10 cellular contexts compared by ENCODE assay signal in the genomic region with DNA sequence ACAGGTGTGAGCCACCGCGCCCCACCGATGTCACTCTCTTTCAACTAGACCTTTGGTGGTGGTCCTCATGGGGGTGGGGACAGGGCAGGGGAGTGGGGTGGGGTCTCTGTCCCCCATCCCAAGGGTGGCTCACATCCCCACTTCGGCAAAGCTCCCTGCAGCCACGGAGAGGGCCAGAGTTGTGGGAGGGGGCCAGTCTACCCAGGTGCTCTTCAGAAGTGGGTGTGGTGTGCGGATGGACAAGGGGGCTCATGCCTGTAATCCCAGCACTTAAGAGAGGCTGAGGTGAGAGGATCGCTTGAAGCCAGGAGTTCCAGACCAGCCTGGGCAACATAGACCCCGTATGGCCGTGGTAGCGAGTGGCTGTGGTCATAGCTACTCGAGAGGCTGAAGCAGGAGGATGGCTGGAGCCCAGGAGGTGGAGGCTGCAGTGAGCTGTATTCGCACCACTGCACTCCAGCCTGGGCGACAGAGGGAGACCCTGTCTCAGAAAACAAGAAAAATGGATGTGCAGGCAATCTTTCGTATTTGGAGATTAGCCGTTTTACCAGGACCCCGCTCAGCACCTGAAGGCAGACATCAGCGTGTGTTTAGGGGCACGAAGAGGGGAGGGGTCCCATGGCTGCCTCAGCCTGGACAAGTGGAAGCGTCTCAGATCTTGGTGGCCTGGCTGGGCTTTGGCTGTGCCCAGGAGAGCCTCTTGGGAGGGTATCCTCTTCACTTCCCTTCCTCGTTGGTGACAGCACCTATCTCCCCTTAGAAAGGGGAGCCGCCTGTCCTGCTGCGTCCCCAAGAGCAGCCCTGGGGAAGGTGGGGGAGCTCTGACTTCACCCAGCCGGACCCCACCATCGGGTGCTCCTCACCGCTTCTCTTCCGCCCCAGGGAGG. TPM values are rescaled to one million over a fixed set of nuclear protein-coding genes. Genes with fewer than 3 reads are reported as not detected.
A peak's percentile ranks its signal among the peaks of the same experiment; 100 is the strongest.
DNase-seq lines count a peak whose midpoint lies in the region; ATAC-seq, FAIRE-seq and TF ChIP-seq lines count a peak whose summit lies in the region.
"Had no signal": no experiment of that assay in that cellular context is flagged by ENCODE, and none has a peak within 500 bp of the region (broad histone marks: within the 10 kb centered on the region; RNA-seq: fewer than 3 reads in every experiment).

No MANE protein-coding gene starts in this region.

- H3K9me3 ChIP-seq in A549 (no peaks in the 10 kb centered on the region), HepG2 (ENCODE audit: low read length) (no peaks in the 10 kb centered on the region)

- POLR2A ChIA-PET in A549 (lab: Yijun Ruan, JAX) (interaction anchor here (1.8 kb wide), 1 partner anchor 12 kb away, joined by 4 read pairs; no protein-coding TSS in a partner anchor), HepG2 (lab: Yijun Ruan, JAX) (interaction anchor here (1.1 to 6.4 kb wide), 3 partner anchors 9 to 28 kb away, joined by 3 to 83 read pairs (median 4); a partner anchor contains a TSS)

- peak overlapping the region; percentile 72 for H3K4me3 Mint-ChIP-seq in activated T-helper 1 cell treated with anti-CD3 and anti-CD28 coated beads, Interleukin-12 subunit alpha, Interleukin-12 subunit beta, Interleukin-2, Interleukin-4 antibody, amounts not matched to agents 30 ng/mL and 10 ng/mL and 1 ng/mL, durations not matched to agents 14 hours and 24 hours and 36 hours

- H3K4me3 ChIP-seq in A549: no peak overlapping the region; the same call in 2 of the 3 replicates
- H3K4me3 ChIP-seq in GM06990 (replicated peaks; ENCODE audit: low read depth, low read length): peak overlapping the region; percentile 53
- H3K4me3 ChIP-seq in HepG2 (replicated peaks in 1 of 3; ENCODE audit: insufficient read depth in 1 of 3, low read depth in 2 of 3, low read length in 3 of 3): peak overlapping the region; percentile 40 to 70 (median 57); a peak in 4 of 6 replicates

- H2AFZ ChIP-seq in HepG2 (ENCODE audit: low read length): no peak overlapping the region

- H3K27ac ChIP-seq in A549 (peak overlapping the region in 1 of 2 experiments; percentile 90; a peak in 2 of 6 replicates), HepG2 (ENCODE audit: extremely low read length, insufficient read depth, low read length) (no peak overlapping the region)

- H3K36me3 Mint-ChIP-seq in activated T-helper 1 cell treated with anti-CD3 and anti-CD28 coated beads, Interleukin-12 subunit alpha, Interleukin-12 subunit beta, Interleukin-2, Interleukin-4 antibody, amounts not matched to agents 30 ng/mL and 10 ng/mL and 1 ng/mL, durations not matched to agents 14 hours and 24 hours and 36 hours (ENCODE audit: low read depth): peaks cover 17% of the 10 kb centered on the region

- FAIRE-seq in A549 (lab: Jason Lieb, UNC) (no peak), HepG2 (lab: Jason Lieb, UNC) (no peak)
- FAIRE-seq: endothelial cell of umbilical vein had no signal

- WGBS in A549 (ENCODE audit: missing lambda C conversion rate): 92% methylated on average over 14 of the region's 26 CpGs
- WGBS in HepG2 (ENCODE audit: low lambda C conversion rate): 63% methylated on average over 19 of the region's 26 CpGs

- peaks cover 7% of the 10 kb centered on the region for H3K36me3 ChIP-seq in GM06990 (ENCODE audit: control insufficient read depth, insufficient read depth, low read length)
- peaks cover 4 to 13% of the 10 kb centered on the region in 2 experiments; a peak in 3 of 5 replicates for H3K36me3 ChIP-seq in HepG2 (replicated peaks in 1 of 2; ENCODE audit: control insufficient read depth in 1 of 2, insufficient read depth in 2 of 2, low read length in 2 of 2)

- ATAC-seq in A549: no peak
- ATAC-seq in HepG2: no peak
- ATAC-seq in GM19328 (IDR thresholded peaks at IDR 0.05; ENCODE audit: unreplicated experiment): no peak
- no peak for ATAC-seq in GM18907 (IDR thresholded peaks at IDR 0.05; ENCODE audit: unreplicated experiment)
- ATAC-seq in activated CD4-positive, CD25-positive, alpha-beta regulatory T cell treated with anti-CD3 and anti-CD28 coated beads, Interleukin-2, amount 50 U/mL, for 24 hours: no peak

- no peaks in the 10 kb centered on the region; the same call in none of the 2 replicates for H3K27me3 ChIP-seq in GM06990 (replicated peaks; ENCODE audit: control insufficient read depth, insufficient read depth, low read length)
- no peaks in the 10 kb centered on the region; a peak in 1 of 5 replicates for H3K27me3 ChIP-seq in HepG2 (ENCODE audit: control insufficient read depth in 1 of 2, insufficient read depth in 2 of 2, low read length in 2 of 2)

- peaks cover 13% of the 10 kb centered on the region for H3K4me1 ChIP-seq in A549
- peaks cover 33% of the 10 kb centered on the region for H3K4me1 ChIP-seq in HepG2 (ENCODE audit: insufficient read depth, low read length)

- H3K9ac ChIP-seq in HepG2 (ENCODE audit: insufficient read depth, low read depth, low read length): peak overlapping the region; percentile 52

- H4K20me1 ChIP-seq in HepG2 (ENCODE audit: insufficient read depth, low read length): no peaks in the 10 kb centered on the region

- TF ChIP-seq POLR2A in A549 (IDR thresholded peaks at IDR 0.05; ENCODE audit: low read length) (no peak), HepG2 (IDR thresholded peaks at IDR 0.05; ENCODE audit: insufficient read depth in 1 of 2, low read depth in 2 of 2, low read length in 2 of 2) (0 out of 4 replicates have a peak, but pooled peaks of 1 of the 2 experiments have one; percentile 29)

- in situ Hi-C loops in HepG2 (cut with HindIII; ENCODE audit: extremely low pct_ligation_motif_present, low pct_unique_long_range_greater_than_20kb): no loop called here

- peaks cover 15% of the 10 kb centered on the region for H3K27me3 Mint-ChIP-seq in activated T-helper 1 cell treated with anti-CD3 and anti-CD28 coated beads, Interleukin-12 subunit alpha, Interleukin-12 subunit beta, Interleukin-2, Interleukin-4 antibody, amounts not matched to agents 30 ng/mL and 10 ng/mL and 1 ng/mL, durations not matched to agents 14 hours and 24 hours and 36 hours (ENCODE audit: insufficient read depth)

- H3K4me2 ChIP-seq in A549: peak overlapping the region; percentile 87
- peak overlapping the region; percentile 89 for H3K4me2 ChIP-seq in HepG2 (ENCODE audit: low read depth, low read length)

- peaks cover 10% of the 10 kb centered on the region for H3K4me1 Mint-ChIP-seq in activated T-helper 1 cell treated with anti-CD3 and anti-CD28 coated beads, Interleukin-12 subunit alpha, Interleukin-12 subunit beta, Interleukin-2, Interleukin-4 antibody, amounts not matched to agents 30 ng/mL and 10 ng/mL and 1 ng/mL, durations not matched to agents 14 hours and 24 hours and 36 hours (ENCODE audit: low read depth)

- no TSS peak for BruUV-seq in HepG2 (replicated peaks; lab: Mats Ljungman, UMichigan)

- no peak for DNase-seq in A549 (ENCODE audit: low read depth in 1 of 2, low spot score in 1 of 2)
- DNase-seq in GM06990 (ENCODE audit: extremely low read depth, insufficient read length): no peak
- no peak for DNase-seq in activated T-helper 1 cell treated with anti-CD3 and anti-CD28 coated beads, Interleukin-12 subunit alpha, Interleukin-12 subunit beta, Interleukin-2, Interleukin-4 antibody, amounts not matched to agents 30 ng/mL and 10 ng/mL and 1 ng/mL, durations not matched to agents 14 hours and 24 hours and 36 hours (ENCODE audit: low spot score)
- DNase-seq in HepG2 (ENCODE audit: low spot score): no peak
- DNase-seq in KG1 (lab: John Stamatoyannopoulos, UW): no peak
- DNase-seq: NCI-H187 had no signal

- H3K79me2 ChIP-seq in HepG2 (ENCODE audit: insufficient read depth, low read length): no peaks in the 10 kb centered on the region

- peak overlapping the region; percentile 58 for H3K27ac Mint-ChIP-seq in activated T-helper 1 cell treated with anti-CD3 and anti-CD28 coated beads, Interleukin-12 subunit alpha, Interleukin-12 subunit beta, Interleukin-2, Interleukin-4 antibody, amounts not matched to agents 30 ng/mL and 10 ng/mL and 1 ng/mL, durations not matched to agents 14 hours and 24 hours and 36 hours

- no peaks in the 10 kb centered on the region for H3K9me3 Mint-ChIP-seq in activated T-helper 1 cell treated with anti-CD3 and anti-CD28 coated beads, Interleukin-12 subunit alpha, Interleukin-12 subunit beta, Interleukin-2, Interleukin-4 antibody, amounts not matched to agents 30 ng/mL and 10 ng/mL and 1 ng/mL, durations not matched to agents 14 hours and 24 hours and 36 hours

- TF ChIP-seq EP300 in A549 (IDR thresholded peaks at IDR 0.05) (no peak), HepG2 (IDR thresholded peaks at IDR 0.05; ENCODE audit: low read depth in 2 of 2, low read length in 2 of 2) (no peak), HepG2 (CRISPR knock-in tag; IDR thresholded peaks at IDR 0.05; ENCODE audit: borderline replicate concordance) (no peak)

- CTCF ChIA-PET in A549 (lab: Yijun Ruan, JAX) (interaction anchor here (0.6 to 2.3 kb wide), 5 partner anchors 9 to 61 kb away, joined by 3 to 7 read pairs (median 3); a partner anchor contains a TSS), HepG2 (lab: Yijun Ruan, JAX; ENCODE audit: low intra/inter-chr PET ratio, low total read pairs) (no interaction called here)

- TF ChIP-seq RAD21 in A549 (conservative IDR thresholded peaks at IDR 0.05 in 1 of 2, IDR thresholded peaks at IDR 0.05 in 1 of 2) (no peak), HepG2 (CRISPR knock-in tag; IDR thresholded peaks at IDR 0.05) (no peak)

- TF ChIP-seq CTCF in A549 (IDR thresholded peaks at IDR 0.05): no peak
- no peak for TF ChIP-seq CTCF in GM06990 (IDR thresholded peaks at IDR 0.05; ENCODE audit: insufficient read depth, low read length, poor library complexity, severe bottlenecking)
- TF ChIP-seq CTCF in HepG2 (CRISPR knock-in tag; IDR thresholded peaks at IDR 0.05): no peak

- intact Hi-C loops in activated T-helper 1 cell treated with anti-CD3 and anti-CD28 coated beads, Interleukin-12 subunit alpha, Interleukin-12 subunit beta, Interleukin-2, Interleukin-4 antibody, amounts not matched to agents 30 ng/mL and 10 ng/mL and 1 ng/mL, durations not matched to agents 14 hours and 24 hours and 36 hours (cut with micrococcal nuclease): no loop called here
- intact Hi-C loops in HepG2 (cut with micrococcal nuclease; ENCODE audit: unreplicated experiment): no loop called here

RNA-seq across cellular contexts. Expression of a gene that starts 0.9 kb away (rescaled TPM):
- polyA plus RNA-seq in A549 (2011; rRNA removed) (0.21 and 0.40 TPM in 2 replicates), A549 (2017; fragmentation: RNase III; extraction: RNeasy Plus Mini Kit Qiagen cat#74134 plus additional on column Dnase treatment) (0.70 to 1.4 TPM (median 1.2 TPM) in 3 replicates), HepG2 (2011; rRNA removed) (0.14 and 0.20 TPM in 2 replicates)
- polyA plus RNA-seq in A549 (2012; cell fraction: cytosol; rRNA removed): 1.2 and 2.0 TPM in 2 replicates
- 1.2 and 3.0 TPM in 2 replicates for polyA plus RNA-seq in A549 (2012; cell fraction: nucleus; rRNA removed)
- 0.39 TPM in 1 of 2 replicates, not detected in the other for polyA minus RNA-seq in A549 (2011; rRNA and poly(A)+ RNA removed)
- 6.9 and 7.5 TPM in 2 replicates for total RNA-seq in activated T-helper 1 cell treated with anti-CD3 and anti-CD28 coated beads, Interleukin-12 subunit alpha, Interleukin-12 subunit beta, Interleukin-2, Interleukin-4 antibody, amounts not matched to agents 30 ng/mL and 10 ng/mL and 1 ng/mL, durations not matched to agents 14 hours and 24 hours and 36 hours
- total RNA-seq in HepG2 (2016; rRNA removed; fragmentation: Illumina TruSeq; extraction: Trizol): 0.83 and 1.0 TPM in 2 replicates
- total RNA-seq in HepG2 (2016; cell fraction: cytosol; rRNA removed; fragmentation: Illumina TruSeq; extraction: Trizol; ENCODE audit: low read depth): 3.2 and 3.7 TPM in 2 replicates
- total RNA-seq in HepG2 (2016; cell fraction: insoluble cytoplasmic fraction; rRNA removed; fragmentation: Illumina TruSeq; extraction: Trizol): 0.56 and 1.1 TPM in 2 replicates
- 1.6 and 2.1 TPM in 2 replicates for total RNA-seq in HepG2 (2016; cell fraction: membrane; rRNA removed; fragmentation: Illumina TruSeq; extraction: Trizol)
- total RNA-seq in HepG2 (2016; cell fraction: nucleus; rRNA removed; fragmentation: Illumina TruSeq; extraction: Trizol): 0.81 TPM in 1 of 2 replicates, not detected in the other
- polyA plus RNA-seq in HepG2 (2011; cell fraction: cytosol; rRNA removed): 0.25 and 0.55 TPM in 2 replicates
- polyA plus RNA-seq in HepG2 (2011; cell fraction: nucleus; rRNA removed): 1.0 and 1.6 TPM in 2 replicates
- polyA plus RNA-seq in HepG2 (2012): 0.25 and 0.69 TPM in 2 replicates
- polyA plus RNA-seq in HepG2 (2016; cell fraction: cytosol; fragmentation: Illumina TruSeq; extraction: Trizol; ENCODE audit: low read depth): 7.2 and 8.1 TPM in 2 replicates
- 0.49 and 1.4 TPM in 2 replicates for polyA plus RNA-seq in HepG2 (2016; cell fraction: insoluble cytoplasmic fraction; fragmentation: Illumina TruSeq; extraction: Trizol; ENCODE audit: low read depth)
- polyA plus RNA-seq in HepG2 (2016; cell fraction: membrane; fragmentation: Illumina TruSeq; extraction: Trizol; ENCODE audit: low read depth): 4.1 and 4.2 TPM in 2 replicates
- 0.90 and 1.3 TPM in 2 replicates for polyA plus RNA-seq in HepG2 (2016; cell fraction: nucleus; fragmentation: Illumina TruSeq; extraction: Trizol; ENCODE audit: insufficient read depth, low read depth)
- 0.30 and 1.5 TPM in 2 replicates for polyA minus RNA-seq in HepG2 (2011; rRNA and poly(A)+ RNA removed; ENCODE audit: low replicate concordance)
- polyA minus RNA-seq in HepG2 (2011; cell fraction: cytosol; rRNA and poly(A)+ RNA removed): not detected in 2 replicates
- polyA minus RNA-seq in HepG2 (2011; cell fraction: nucleus; rRNA and poly(A)+ RNA removed): not detected in 2 replicates
- total RNA-seq: endothelial cell of umbilical vein had no signal

RNA-seq across cellular contexts. Expression of a gene that starts 4.6 kb away (rescaled TPM):
- polyA plus RNA-seq in A549 (2011; rRNA removed) (8.8 and 9.2 TPM in 2 replicates), A549 (2017; fragmentation: RNase III; extraction: RNeasy Plus Mini Kit Qiagen cat#74134 plus additional on column Dnase treatment) (13.4 to 13.8 TPM (median 13.8 TPM) in 3 replicates), HepG2 (2011; rRNA removed) (12.7 and 14.9 TPM in 2 replicates)
- 17.1 and 22.8 TPM in 2 replicates for polyA plus RNA-seq in A549 (2012; cell fraction: cytosol; rRNA removed)
- 20.9 and 24.4 TPM in 2 replicates for polyA plus RNA-seq in A549 (2012; cell fraction: nucleus; rRNA removed)
- 8.2 and 10.5 TPM in 2 replicates for polyA minus RNA-seq in A549 (2011; rRNA and poly(A)+ RNA removed)
- total RNA-seq in activated T-helper 1 cell treated with anti-CD3 and anti-CD28 coated beads, Interleukin-12 subunit alpha, Interleukin-12 subunit beta, Interleukin-2, Interleukin-4 antibody, amounts not matched to agents 30 ng/mL and 10 ng/mL and 1 ng/mL, durations not matched to agents 14 hours and 24 hours and 36 hours: 21.3 and 22.4 TPM in 2 replicates
- 9.5 and 10.2 TPM in 2 replicates for total RNA-seq in HepG2 (2016; rRNA removed; fragmentation: Illumina TruSeq; extraction: Trizol)
- total RNA-seq in HepG2 (2016; cell fraction: cytosol; rRNA removed; fragmentation: Illumina TruSeq; extraction: Trizol; ENCODE audit: low read depth): 3.3 and 4.0 TPM in 2 replicates
- total RNA-seq in HepG2 (2016; cell fraction: insoluble cytoplasmic fraction; rRNA removed; fragmentation: Illumina TruSeq; extraction: Trizol): 8.2 and 10.9 TPM in 2 replicates
- total RNA-seq in HepG2 (2016; cell fraction: membrane; rRNA removed; fragmentation: Illumina TruSeq; extraction: Trizol): 6.9 and 7.4 TPM in 2 replicates
- total RNA-seq in HepG2 (2016; cell fraction: nucleus; rRNA removed; fragmentation: Illumina TruSeq; extraction: Trizol): 3.7 and 5.2 TPM in 2 replicates
- polyA plus RNA-seq in HepG2 (2011; cell fraction: cytosol; rRNA removed): 8.4 and 15.7 TPM in 2 replicates
- 12.8 and 13.8 TPM in 2 replicates for polyA plus RNA-seq in HepG2 (2011; cell fraction: nucleus; rRNA removed)
- 11.7 and 16.4 TPM in 2 replicates for polyA plus RNA-seq in HepG2 (2012)
- 3.7 and 4.1 TPM in 2 replicates for polyA plus RNA-seq in HepG2 (2016; cell fraction: cytosol; fragmentation: Illumina TruSeq; extraction: Trizol; ENCODE audit: low read depth)
- polyA plus RNA-seq in HepG2 (2016; cell fraction: insoluble cytoplasmic fraction; fragmentation: Illumina TruSeq; extraction: Trizol; ENCODE audit: low read depth): 11.2 and 15.9 TPM in 2 replicates
- 6.9 and 8.4 TPM in 2 replicates for polyA plus RNA-seq in HepG2 (2016; cell fraction: membrane; fragmentation: Illumina TruSeq; extraction: Trizol; ENCODE audit: low read depth)
- polyA plus RNA-seq in HepG2 (2016; cell fraction: nucleus; fragmentation: Illumina TruSeq; extraction: Trizol; ENCODE audit: insufficient read depth, low read depth): 13.1 and 13.7 TPM in 2 replicates
- 8.5 and 12.6 TPM in 2 replicates for polyA minus RNA-seq in HepG2 (2011; rRNA and poly(A)+ RNA removed; ENCODE audit: low replicate concordance)
- polyA minus RNA-seq in HepG2 (2011; cell fraction: cytosol; rRNA and poly(A)+ RNA removed): 7.2 and 7.8 TPM in 2 replicates
- 1.7 and 4.4 TPM in 2 replicates for polyA minus RNA-seq in HepG2 (2011; cell fraction: nucleus; rRNA and poly(A)+ RNA removed)

RNA-seq across cellular contexts. Expression of a gene that starts 10.4 kb away (rescaled TPM):
- polyA plus RNA-seq in A549 (2011; rRNA removed) (0.79 and 1.2 TPM in 2 replicates), A549 (2017; fragmentation: RNase III; extraction: RNeasy Plus Mini Kit Qiagen cat#74134 plus additional on column Dnase treatment) (7.9 to 10.7 TPM (median 9.9 TPM) in 3 replicates), HepG2 (2011; rRNA removed) (0.12 TPM in 1 of 2 replicates, not detected in the other)
- 10.8 and 16.5 TPM in 2 replicates for polyA plus RNA-seq in A549 (2012; cell fraction: cytosol; rRNA removed)
- polyA plus RNA-seq in A549 (2012; cell fraction: nucleus; rRNA removed): 11.0 and 16.2 TPM in 2 replicates
- polyA minus RNA-seq in A549 (2011; rRNA and poly(A)+ RNA removed): 0.33 and 0.78 TPM in 2 replicates
- 1.9 and 2.6 TPM in 2 replicates for total RNA-seq in activated T-helper 1 cell treated with anti-CD3 and anti-CD28 coated beads, Interleukin-12 subunit alpha, Interleukin-12 subunit beta, Interleukin-2, Interleukin-4 antibody, amounts not matched to agents 30 ng/mL and 10 ng/mL and 1 ng/mL, durations not matched to agents 14 hours and 24 hours and 36 hours
- total RNA-seq in HepG2 (2016; rRNA removed; fragmentation: Illumina TruSeq; extraction: Trizol): 0.11 and 0.36 TPM in 2 replicates
- total RNA-seq in HepG2 (2016; cell fraction: cytosol; rRNA removed; fragmentation: Illumina TruSeq; extraction: Trizol; ENCODE audit: low read depth): 0.35 and 0.71 TPM in 2 replicates
- total RNA-seq in HepG2 (2016; cell fraction: insoluble cytoplasmic fraction; rRNA removed; fragmentation: Illumina TruSeq; extraction: Trizol): 0.15 and 0.26 TPM in 2 replicates
- 0.71 and 0.83 TPM in 2 replicates for total RNA-seq in HepG2 (2016; cell fraction: membrane; rRNA removed; fragmentation: Illumina TruSeq; extraction: Trizol)
- not detected in 2 replicates for total RNA-seq in HepG2 (2016; cell fraction: nucleus; rRNA removed; fragmentation: Illumina TruSeq; extraction: Trizol)
- polyA plus RNA-seq in HepG2 (2011; cell fraction: cytosol; rRNA removed): 0.09 and 0.27 TPM in 2 replicates
- polyA plus RNA-seq in HepG2 (2011; cell fraction: nucleus; rRNA removed): 0.13 and 0.17 TPM in 2 replicates
- not detected in 2 replicates for polyA plus RNA-seq in HepG2 (2012)
- polyA plus RNA-seq in HepG2 (2016; cell fraction: cytosol; fragmentation: Illumina TruSeq; extraction: Trizol; ENCODE audit: low read depth): 4.0 and 4.4 TPM in 2 replicates
- 1.2 and 1.6 TPM in 2 replicates for polyA plus RNA-seq in HepG2 (2016; cell fraction: insoluble cytoplasmic fraction; fragmentation: Illumina TruSeq; extraction: Trizol; ENCODE audit: low read depth)
- polyA plus RNA-seq in HepG2 (2016; cell fraction: membrane; fragmentation: Illumina TruSeq; extraction: Trizol; ENCODE audit: low read depth): 3.9 and 4.4 TPM in 2 replicates
- 0.75 and 1.4 TPM in 2 replicates for polyA plus RNA-seq in HepG2 (2016; cell fraction: nucleus; fragmentation: Illumina TruSeq; extraction: Trizol; ENCODE audit: insufficient read depth, low read depth)
- 0.12 and 1.4 TPM in 2 replicates for polyA minus RNA-seq in HepG2 (2011; rRNA and poly(A)+ RNA removed; ENCODE audit: low replicate concordance)
- polyA minus RNA-seq in HepG2 (2011; cell fraction: cytosol; rRNA and poly(A)+ RNA removed): 0.62 TPM in 1 of 2 replicates, not detected in the other
- 0.39 TPM in 1 of 2 replicates, not detected in the other for polyA minus RNA-seq in HepG2 (2011; cell fraction: nucleus; rRNA and poly(A)+ RNA removed)

RNA-seq across cellular contexts. Expression of a gene that starts 11.8 kb away (rescaled TPM):
- polyA plus RNA-seq in A549 (2011; rRNA removed) (5.5 TPM in 2 replicates), A549 (2017; fragmentation: RNase III; extraction: RNeasy Plus Mini Kit Qiagen cat#74134 plus additional on column Dnase treatment) (17.4 to 19.4 TPM (median 19.3 TPM) in 3 replicates), HepG2 (2011; rRNA removed) (9.0 and 14.8 TPM in 2 replicates)
- polyA plus RNA-seq in A549 (2012; cell fraction: cytosol; rRNA removed): 9.3 and 12.9 TPM in 2 replicates
- polyA plus RNA-seq in A549 (2012; cell fraction: nucleus; rRNA removed): 37.3 and 41.7 TPM in 2 replicates
- 6.1 and 9.4 TPM in 2 replicates for polyA minus RNA-seq in A549 (2011; rRNA and poly(A)+ RNA removed)
- total RNA-seq in activated T-helper 1 cell treated with anti-CD3 and anti-CD28 coated beads, Interleukin-12 subunit alpha, Interleukin-12 subunit beta, Interleukin-2, Interleukin-4 antibody, amounts not matched to agents 30 ng/mL and 10 ng/mL and 1 ng/mL, durations not matched to agents 14 hours and 24 hours and 36 hours: 47.6 and 51.9 TPM in 2 replicates
- total RNA-seq in HepG2 (2016; rRNA removed; fragmentation: Illumina TruSeq; extraction: Trizol): 8.7 and 10.8 TPM in 2 replicates
- 3.9 and 4.1 TPM in 2 replicates for total RNA-seq in HepG2 (2016; cell fraction: cytosol; rRNA removed; fragmentation: Illumina TruSeq; extraction: Trizol; ENCODE audit: low read depth)
- 7.6 and 11.7 TPM in 2 replicates for total RNA-seq in HepG2 (2016; cell fraction: insoluble cytoplasmic fraction; rRNA removed; fragmentation: Illumina TruSeq; extraction: Trizol)
- 11.5 and 13.1 TPM in 2 replicates for total RNA-seq in HepG2 (2016; cell fraction: membrane; rRNA removed; fragmentation: Illumina TruSeq; extraction: Trizol)
- 8.3 and 8.5 TPM in 2 replicates for total RNA-seq in HepG2 (2016; cell fraction: nucleus; rRNA removed; fragmentation: Illumina TruSeq; extraction: Trizol)
- 8.8 and 11.2 TPM in 2 replicates for polyA plus RNA-seq in HepG2 (2011; cell fraction: cytosol; rRNA removed)
- 42.0 and 50.6 TPM in 2 replicates for polyA plus RNA-seq in HepG2 (2011; cell fraction: nucleus; rRNA removed)
- polyA plus RNA-seq in HepG2 (2012): 17.3 and 19.9 TPM in 2 replicates
- 3.9 and 4.4 TPM in 2 replicates for polyA plus RNA-seq in HepG2 (2016; cell fraction: cytosol; fragmentation: Illumina TruSeq; extraction: Trizol; ENCODE audit: low read depth)
- polyA plus RNA-seq in HepG2 (2016; cell fraction: insoluble cytoplasmic fraction; fragmentation: Illumina TruSeq; extraction: Trizol; ENCODE audit: low read depth): 10.5 and 15.1 TPM in 2 replicates
- 8.5 and 10.6 TPM in 2 replicates for polyA plus RNA-seq in HepG2 (2016; cell fraction: membrane; fragmentation: Illumina TruSeq; extraction: Trizol; ENCODE audit: low read depth)
- polyA plus RNA-seq in HepG2 (2016; cell fraction: nucleus; fragmentation: Illumina TruSeq; extraction: Trizol; ENCODE audit: insufficient read depth, low read depth): 25.7 and 31.5 TPM in 2 replicates
- 17.6 and 23.5 TPM in 2 replicates for polyA minus RNA-seq in HepG2 (2011; rRNA and poly(A)+ RNA removed; ENCODE audit: low replicate concordance)
- 10.0 and 13.0 TPM in 2 replicates for polyA minus RNA-seq in HepG2 (2011; cell fraction: cytosol; rRNA and poly(A)+ RNA removed)
- 11.2 and 11.7 TPM in 2 replicates for polyA minus RNA-seq in HepG2 (2011; cell fraction: nucleus; rRNA and poly(A)+ RNA removed)

RNA-seq across cellular contexts. Expression of a gene that starts 27.2 kb away (rescaled TPM):
- polyA plus RNA-seq in A549 (2011; rRNA removed) (4.0 and 5.3 TPM in 2 replicates), A549 (2017; fragmentation: RNase III; extraction: RNeasy Plus Mini Kit Qiagen cat#74134 plus additional on column Dnase treatment) (3.7 to 4.8 TPM (median 4.4 TPM) in 3 replicates), HepG2 (2011; rRNA removed) (10.3 and 14.6 TPM in 2 replicates)
- 2.4 and 4.0 TPM in 2 replicates for polyA plus RNA-seq in A549 (2012; cell fraction: cytosol; rRNA removed)
- 6.3 and 7.2 TPM in 2 replicates for polyA plus RNA-seq in A549 (2012; cell fraction: nucleus; rRNA removed)
- polyA minus RNA-seq in A549 (2011; rRNA and poly(A)+ RNA removed): 3.5 and 6.8 TPM in 2 replicates
- total RNA-seq in activated T-helper 1 cell treated with anti-CD3 and anti-CD28 coated beads, Interleukin-12 subunit alpha, Interleukin-12 subunit beta, Interleukin-2, Interleukin-4 antibody, amounts not matched to agents 30 ng/mL and 10 ng/mL and 1 ng/mL, durations not matched to agents 14 hours and 24 hours and 36 hours: not detected in 2 replicates
- total RNA-seq in HepG2 (2016; rRNA removed; fragmentation: Illumina TruSeq; extraction: Trizol): 4.0 and 8.0 TPM in 2 replicates
- 0.97 and 1.0 TPM in 2 replicates for total RNA-seq in HepG2 (2016; cell fraction: cytosol; rRNA removed; fragmentation: Illumina TruSeq; extraction: Trizol; ENCODE audit: low read depth)
- total RNA-seq in HepG2 (2016; cell fraction: insoluble cytoplasmic fraction; rRNA removed; fragmentation: Illumina TruSeq; extraction: Trizol): 4.0 and 9.1 TPM in 2 replicates
- total RNA-seq in HepG2 (2016; cell fraction: membrane; rRNA removed; fragmentation: Illumina TruSeq; extraction: Trizol): 2.2 and 3.4 TPM in 2 replicates
- 7.5 and 8.2 TPM in 2 replicates for total RNA-seq in HepG2 (2016; cell fraction: nucleus; rRNA removed; fragmentation: Illumina TruSeq; extraction: Trizol)
- polyA plus RNA-seq in HepG2 (2011; cell fraction: cytosol; rRNA removed): 6.6 and 7.8 TPM in 2 replicates
- 7.6 and 8.4 TPM in 2 replicates for polyA plus RNA-seq in HepG2 (2011; cell fraction: nucleus; rRNA removed)
- 10.1 and 12.0 TPM in 2 replicates for polyA plus RNA-seq in HepG2 (2012)
- 0.41 and 0.42 TPM in 2 replicates for polyA plus RNA-seq in HepG2 (2016; cell fraction: cytosol; fragmentation: Illumina TruSeq; extraction: Trizol; ENCODE audit: low read depth)
- 2.8 and 3.6 TPM in 2 replicates for polyA plus RNA-seq in HepG2 (2016; cell fraction: insoluble cytoplasmic fraction; fragmentation: Illumina TruSeq; extraction: Trizol; ENCODE audit: low read depth)
- polyA plus RNA-seq in HepG2 (2016; cell fraction: membrane; fragmentation: Illumina TruSeq; extraction: Trizol; ENCODE audit: low read depth): 0.65 and 1.00 TPM in 2 replicates
- 8.0 and 10.3 TPM in 2 replicates for polyA plus RNA-seq in HepG2 (2016; cell fraction: nucleus; fragmentation: Illumina TruSeq; extraction: Trizol; ENCODE audit: insufficient read depth, low read depth)
- 13.5 and 26.2 TPM in 2 replicates for polyA minus RNA-seq in HepG2 (2011; rRNA and poly(A)+ RNA removed; ENCODE audit: low replicate concordance)
- polyA minus RNA-seq in HepG2 (2011; cell fraction: cytosol; rRNA and poly(A)+ RNA removed): 10.5 and 13.4 TPM in 2 replicates
- polyA minus RNA-seq in HepG2 (2011; cell fraction: nucleus; rRNA and poly(A)+ RNA removed): 5.5 and 7.0 TPM in 2 replicates
